In genomic region chr1:44666719-44667118, GRCh38 we compare ENCODE assay signal across 1 cellular context. TPM values are rescaled to one million over a fixed set of nuclear protein-coding genes. Genes with fewer than 3 reads are reported as not detected.
"Had no signal": no experiment of that assay in that cellular context is flagged by ENCODE, and none has a peak within 500 bp of the region (broad histone marks: within the 10 kb centered on the region; RNA-seq: fewer than 3 reads in every experiment).

No MANE protein-coding gene starts in this region.

RNA-seq across cellular contexts. Expression of gene ARMH1, which starts 7.8 kb away (rescaled TPM):
- total RNA-seq: H4 had no signal
